In the genomic region with DNA sequence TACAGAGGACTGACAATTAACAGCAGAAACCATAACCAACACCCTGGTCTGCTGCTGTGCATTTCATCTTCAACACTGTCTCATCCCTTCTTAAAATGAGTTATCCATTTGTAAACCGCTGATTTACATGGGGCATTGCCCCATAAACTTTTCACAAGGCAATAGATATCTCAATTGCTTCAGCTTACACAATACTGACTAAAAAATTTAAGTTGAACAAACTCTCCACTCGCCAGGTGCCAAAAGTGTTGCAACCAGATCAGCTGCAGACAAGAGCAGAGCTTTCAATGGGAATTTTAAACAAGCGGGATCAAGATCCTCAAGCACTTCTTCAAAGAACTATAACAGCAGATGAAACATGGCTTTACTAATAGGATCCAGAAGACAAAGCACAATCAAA, we compare ENCODE assay signal across 12 cellular contexts.
"Had no signal": no experiment of that assay in that cellular context is flagged by ENCODE, and none has a peak within 500 bp of the region (broad histone marks: within the 10 kb centered on the region; RNA-seq: fewer than 3 reads in every experiment).

No MANE protein-coding gene starts in this region.

- H3K9me3 ChIP-seq: esophagus squamous epithelium, pancreas, thyroid gland had no signal

- H3K27me3 ChIP-seq: esophagus squamous epithelium, pancreas, thyroid gland had no signal

- H3K4me3 ChIP-seq: esophagus squamous epithelium, pancreas, thyroid gland had no signal

- ATAC-seq: activated T-cell treated with anti-CD3 and anti-CD28 coated beads, Interleukin-2, amount 50 U/mL, for 72 hours; pancreas had no signal

- H3K4me1 ChIP-seq: esophagus squamous epithelium, pancreas, thyroid gland had no signal

- H3K36me3 ChIP-seq: esophagus squamous epithelium, pancreas, thyroid gland had no signal

- DNase-seq: activated CD4-positive, alpha-beta memory T cell treated with anti-CD3 and anti-CD28 coated beads for 36 hours; activated CD4-positive, alpha-beta T cell treated with anti-CD3 and anti-CD28 coated beads for 1 hour; activated gamma-delta T cell treated with Interleukin-2 at 50 U/mL for 16 hours; activated naive CD8-positive, alpha-beta T cell treated with anti-CD3 and anti-CD28 coated beads for 36 hours; activated T-cell treated with anti-CD3 and anti-CD28 coated beads, Interleukin-2, amount 50 U/mL, for 72 hours; aorta; esophagus squamous epithelium; immature natural killer cell; pancreas; small intestine; T-helper 9 cell; thyroid gland had no signal

- H3K27ac ChIP-seq: esophagus squamous epithelium, pancreas, thyroid gland had no signal
